Comparison of ENCODE assay signal across 8 cellular contexts in the genomic region with DNA sequence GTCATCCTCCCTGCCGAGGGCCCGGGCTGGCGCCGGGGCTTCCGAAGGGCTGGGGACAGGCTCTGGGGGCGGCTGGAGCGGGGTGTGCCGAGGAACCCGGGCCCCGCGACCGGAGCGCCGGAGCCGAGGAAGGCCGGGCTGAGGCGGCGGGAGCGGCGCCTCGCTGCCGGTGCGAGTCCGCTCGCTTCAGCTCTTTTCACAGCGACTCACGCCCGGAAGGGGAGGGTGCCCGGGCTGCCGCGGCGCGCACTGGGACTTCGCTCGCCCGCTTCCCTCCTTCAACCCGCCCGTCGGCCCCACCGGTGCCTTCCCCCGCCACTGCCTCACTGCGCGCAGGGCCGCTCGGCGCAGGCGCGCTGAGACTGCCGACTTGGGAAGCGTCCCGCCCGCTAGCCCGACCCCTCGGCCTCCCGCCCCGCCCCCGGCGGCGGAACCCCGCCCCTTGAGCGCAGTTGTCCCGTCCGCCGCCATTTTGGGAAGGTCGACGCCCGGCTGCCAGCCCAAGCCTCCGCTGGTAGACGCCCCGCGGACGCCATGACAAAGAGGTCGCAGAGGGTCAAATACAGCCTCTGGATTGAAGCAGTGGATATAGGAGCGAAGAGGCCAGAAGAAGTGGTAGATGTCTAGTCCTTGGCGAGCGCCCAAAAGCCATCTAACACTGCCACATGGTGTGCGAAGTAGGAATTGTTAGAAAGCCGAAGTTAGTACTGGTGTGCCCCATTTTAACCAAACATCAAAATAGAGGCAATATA. TPM values are rescaled to one million over a fixed set of nuclear protein-coding genes. Genes with fewer than 3 reads are reported as not detected.
DNase-seq lines count a peak whose midpoint lies in the region; ATAC-seq and TF ChIP-seq lines count a peak whose summit lies in the region.

A gene with protein sequence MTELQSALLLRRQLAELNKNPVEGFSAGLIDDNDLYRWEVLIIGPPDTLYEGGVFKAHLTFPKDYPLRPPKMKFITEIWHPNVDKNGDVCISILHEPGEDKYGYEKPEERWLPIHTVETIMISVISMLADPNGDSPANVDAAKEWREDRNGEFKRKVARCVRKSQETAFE (minus strand): TSS at position 364 of the 752 bp plus-strand sequence. CDS start 359 bp downstream, at position 5.

- no peaks in the 10 kb centered on the region for H3K27me3 ChIP-seq in CD4-positive, CD25-positive, alpha-beta regulatory T cell (ENCODE audit: control insufficient read depth, insufficient read depth, low read length)
- H3K27me3 ChIP-seq in right lobe of liver: no peaks in the 10 kb centered on the region

- H3K27me3 Mint-ChIP-seq in CD4-positive, CD25-positive, alpha-beta regulatory T cell: peaks cover 10% of the 10 kb centered on the region

- peak within 1 kb of the TSS; percentile 80 for H3K4me3 ChIP-seq in CD4-positive, CD25-positive, alpha-beta regulatory T cell (ENCODE audit: low read depth, low read length)
- peak within 1 kb of the TSS; percentile 96 to 100 (median 99) for H3K4me3 ChIP-seq in right lobe of liver

- H3K9me3 ChIP-seq in CD4-positive, CD25-positive, alpha-beta regulatory T cell (ENCODE audit: control insufficient read depth in 2 of 2, low read length in 2 of 2): no peaks in the 10 kb centered on the region
- H3K9me3 ChIP-seq in right lobe of liver: no peaks in the 10 kb centered on the region

- peaks cover 0 to 3% (median 0%) of the 10 kb centered on the region in 7 donors for H3K9me3 Mint-ChIP-seq in CD4-positive, CD25-positive, alpha-beta regulatory T cell

- peaks cover 9% of the 10 kb centered on the region for H3K36me3 ChIP-seq in CD4-positive, CD25-positive, alpha-beta regulatory T cell (ENCODE audit: control insufficient read depth, insufficient read depth, low read length)
- H3K36me3 ChIP-seq in right lobe of liver: peaks cover 0 to 6% (median 0%) of the 10 kb centered on the region in 4 donors

- TF ChIP-seq CTCF in right lobe of liver (IDR thresholded peaks at IDR 0.05): peak; percentile 6 to 31 (median 26)

- H3K4me3 Mint-ChIP-seq in CD4-positive, CD25-positive, alpha-beta regulatory T cell: peak within 1 kb of the TSS; percentile 84 to 96 (median 89)

- TF ChIP-seq POLR2A in right lobe of liver (IDR thresholded peaks at IDR 0.05): peak; percentile 95

- H3K4me1 ChIP-seq in CD4-positive, CD25-positive, alpha-beta regulatory T cell (ENCODE audit: control insufficient read depth, insufficient read depth, low read length, poor library complexity, severe bottlenecking): peaks cover 17% of the 10 kb centered on the region
- peaks cover 0 to 9% (median 4%) of the 10 kb centered on the region in 4 donors for H3K4me1 ChIP-seq in right lobe of liver

- ATAC-seq in CD4-positive, CD25-positive, alpha-beta regulatory T cell (ENCODE audit: low read depth in 2 of 2): peak; percentile 83 to 86
- ATAC-seq in GM19395 (IDR thresholded peaks at IDR 0.05; ENCODE audit: unreplicated experiment) (peak; percentile 69), HG03571 (IDR thresholded peaks at IDR 0.05; ENCODE audit: unreplicated experiment) (peak; percentile 74), right lobe of liver (peak; percentile 91 to 95 (median 92))

- DNase-seq in CD4-positive, CD25-positive, alpha-beta regulatory T cell: peak; percentile 97 to 99 (median 98)
- peak; percentile 99 for DNase-seq in NCI-H82 (lab: John Stamatoyannopoulos, UW)
- DNase-seq in activated CD4-positive, alpha-beta T cell treated with anti-CD3 and anti-CD28 coated beads, Interleukin-2, amount 50 U/mL, for 48 hours: peak; percentile 99
- DNase-seq in dermis microvascular lymphatic vessel endothelial cell (ENCODE audit: low read depth in 2 of 2): peak; percentile 90 to 98
- peak; percentile 99 for DNase-seq in right lobe of liver
- peak; percentile 98 to 99 for DNase-seq in stimulated activated CD4-positive, alpha-beta T cell treated with anti-CD3 and anti-CD28 coated beads, Interleukin-4, amount 100 ng/mL, for 48 hours (ENCODE audit: low read depth in 2 of 2)

- WGBS in right lobe of liver (ENCODE audit: insufficient coverage, low coverage, low lambda C conversion rate, missing lambda C conversion rate): 0% methylated on average over 22 of the region's 78 CpGs

- peak within 1 kb of the TSS; percentile 88 for H3K27ac ChIP-seq in CD4-positive, CD25-positive, alpha-beta regulatory T cell (ENCODE audit: insufficient read depth, low read length, poor library complexity, severe bottlenecking)
- peak within 1 kb of the TSS; percentile 83 to 95 (median 95) for H3K27ac ChIP-seq in right lobe of liver

- intact Hi-C loops in right lobe of liver (cut with DNase I): no loop called here

- H3K36me3 Mint-ChIP-seq in CD4-positive, CD25-positive, alpha-beta regulatory T cell: peaks cover 5% of the 10 kb centered on the region

- peaks cover 19 to 40% (median 31%) of the 10 kb centered on the region in 4 donors for H3K4me1 Mint-ChIP-seq in CD4-positive, CD25-positive, alpha-beta regulatory T cell

- H3K27ac Mint-ChIP-seq in CD4-positive, CD25-positive, alpha-beta regulatory T cell: peak within 1 kb of the TSS; percentile 89 to 98 (median 98)

RNA-seq across cellular contexts. Expression of the gene that starts here (rescaled TPM):
- 67.9 TPM for total RNA-seq in CD4-positive, CD25-positive, alpha-beta regulatory T cell
- polyA plus RNA-seq in CD4-positive, CD25-positive, alpha-beta regulatory T cell: 10 to 100 TPM; 55.0 to 66.7 (median 58.7) TPM
- total RNA-seq in dermis microvascular lymphatic vessel endothelial cell (28.9 and 36.7 TPM in 2 replicates), right lobe of liver (10 to 100 TPM; 30.3 to 45.5 (median 38.8) TPM)

Comparison
In these comparisons a context has a peak if more than half of its experiments do, and no peak if none do; other contexts are left out.
1. Peak in every context shown above with its lines: DNase-seq, ATAC-seq, H3K4me3 ChIP-seq and H3K27ac ChIP-seq.